In the genomic region with DNA sequence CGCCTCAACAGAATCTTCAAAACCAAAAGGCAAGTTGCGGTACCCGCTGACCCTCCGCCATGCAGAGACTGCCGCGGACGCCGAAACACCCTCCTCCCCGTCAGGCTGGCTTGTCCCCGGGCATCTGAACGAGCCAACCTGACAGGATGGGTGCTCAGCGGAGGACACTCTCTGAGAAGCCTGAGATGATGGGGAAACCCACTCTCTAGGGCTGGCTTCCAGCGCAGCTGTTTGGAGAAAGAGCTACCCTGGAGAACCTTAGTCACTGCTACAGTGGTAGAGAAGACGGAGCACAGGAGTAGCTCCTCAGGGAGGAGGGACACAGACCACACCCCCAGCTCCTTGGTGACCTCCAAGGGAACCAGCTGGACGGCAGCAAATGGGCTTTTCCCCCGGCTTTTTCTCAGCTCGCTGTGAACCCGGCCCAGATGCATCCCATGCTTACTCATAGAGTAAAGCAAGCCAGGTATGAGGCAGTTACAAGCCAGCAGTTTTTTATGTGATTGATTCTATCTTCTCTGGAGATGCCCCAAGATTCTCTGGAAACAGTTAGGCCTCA, we compare ENCODE assay signal across 1 cellular context.
TF ChIP-seq lines count a peak whose summit lies in the region.

No MANE protein-coding gene starts in this region.

TF ChIP-seq in K562, 482 proteins besides CTCF, POLR2A, EP300 and RAD21:
- TF ChIP-seq CBX8 (IDR thresholded peaks at IDR 0.05; ENCODE audit: borderline replicate concordance, extremely low read depth, low read depth, low read length, poor library complexity, severe bottlenecking) (no peak), ZNF263 (CRISPR knock-in tag; IDR thresholded peaks at IDR 0.05; ENCODE audit: borderline replicate concordance) (peak; percentile 93)
